Comparison of ENCODE assay signal across 8 cellular contexts in genomic region chr16:85330694-85331188, GRCh38.
DNase-seq lines count a peak whose midpoint lies in the region; ATAC-seq and TF ChIP-seq lines count a peak whose summit lies in the region.

No MANE protein-coding gene starts in this region.

- H3K4me3 Mint-ChIP-seq in T-cell, result no peak overlapping the region

- no peaks in the 10 kb centered on the region for H3K36me3 ChIP-seq in gastroesophageal sphincter
- no peaks in the 10 kb centered on the region for H3K36me3 ChIP-seq in sigmoid colon

- peaks cover 19 to 31% (median 22%) of the 10 kb centered on the region in 3 donors for H3K4me1 Mint-ChIP-seq in T-cell

- peaks cover 3 to 49% of the 10 kb centered on the region in 2 donors for H3K27me3 Mint-ChIP-seq in T-cell

- intact Hi-C loops in Right ventricle myocardium inferior (cut with DNase I), result no loop called here
- intact Hi-C loops in cardiac septum (cut with DNase I), result no loop called here
- intact Hi-C loops in sigmoid colon (cut with DNase I), result no loop called here

- no peaks in the 10 kb centered on the region for H3K36me3 Mint-ChIP-seq in T-cell

- ATAC-seq in Right ventricle myocardium inferior (peak; percentile 64), T-cell (replicated peaks in 1 of 4) (peak in 3 of 4 experiments; percentile 32 to 66 (median 38)), gastroesophageal sphincter (peak; percentile 69), GM18861 (IDR thresholded peaks at IDR 0.05; ENCODE audit: unreplicated experiment) (no peak)

- WGBS in gastroesophageal sphincter (ENCODE audit: low coverage in 1 of 2), 2 donors, result 43 to 53% methylated on average over 5 to 6 of the region's 6 CpGs
- WGBS in sigmoid colon, 2 donors, result 40 to 42% methylated on average over 6 of the region's 6 CpGs

- H3K27ac ChIP-seq in gastroesophageal sphincter (no peak overlapping the region), sigmoid colon (no peak overlapping the region)

- H3K4me3 ChIP-seq in LNCaP clone FGC (ENCODE audit: low read depth, low read length) (no peak overlapping the region), gastroesophageal sphincter (no peak overlapping the region), sigmoid colon (no peak overlapping the region)

- H3K9me3 Mint-ChIP-seq in T-cell, result no peaks in the 10 kb centered on the region

- no peak for TF ChIP-seq EP300 in gastroesophageal sphincter (IDR thresholded peaks at IDR 0.05)
- TF ChIP-seq EP300 in sigmoid colon (IDR thresholded peaks at IDR 0.05), result no peak

- TF ChIP-seq POLR2A in gastroesophageal sphincter (IDR thresholded peaks at IDR 0.05) (no peak), sigmoid colon (IDR thresholded peaks at IDR 0.05) (no peak)

- H3K4me1 ChIP-seq in gastroesophageal sphincter (peaks cover 0 to 39% (median 25%) of the 10 kb centered on the region in 3 donors), sigmoid colon (peaks cover 0 to 26% (median 20%) of the 10 kb centered on the region in 4 donors)

- DNase-seq in Right ventricle myocardium inferior (ENCODE audit: missing footprints), result no peak
- no peak for DNase-seq in cardiac septum (ENCODE audit: low spot score)
- peak; percentile 54 for DNase-seq in LNCaP clone FGC (ENCODE audit: low read depth)
- peak in 5 of 34 experiments; percentile 9 to 35 (median 21) for DNase-seq in T-cell
- DNase-seq in sigmoid colon, result no peak
- DNase-seq in NCI-H774 (lab: John Stamatoyannopoulos, UW), result no peak

- POLR2A ChIA-PET in T-cell (lab: Charles Lee), result no interaction called here

- peak overlapping the region in 1 of 2 donors; percentile 23 for H3K27ac Mint-ChIP-seq in T-cell

- CTCF ChIA-PET in T-cell (lab: Charles Lee), result interaction anchor here in 1 of 2 donors (0.5 kb wide), 1 partner anchor 226 kb away, joined by 4 read pairs; no protein-coding TSS in a partner anchor

- H3K9me3 ChIP-seq in gastroesophageal sphincter, result no peaks in the 10 kb centered on the region
- no peaks in the 10 kb centered on the region for H3K9me3 ChIP-seq in sigmoid colon

- H3K27me3 ChIP-seq in gastroesophageal sphincter (no peaks in the 10 kb centered on the region), sigmoid colon (no peaks in the 10 kb centered on the region)

- TF ChIP-seq CTCF in LNCaP clone FGC (IDR thresholded peaks at IDR 0.05; ENCODE audit: control insufficient read depth, extremely low read depth, insufficient read depth) (peak; percentile 64), gastroesophageal sphincter (IDR thresholded peaks at IDR 0.05) (peak in 3 of 4 experiments; percentile 19 to 60 (median 44)), sigmoid colon (IDR thresholded peaks at IDR 0.05) (peak; percentile 7 to 19 (median 12))

Comparison
In these comparisons a context has a peak if more than half of its experiments do, and no peak if none do; other contexts are left out.
1. CTCF ChIP-seq: peak in every context shown above with its lines; median percentile 64 in LNCaP clone FGC; 44 in gastroesophageal sphincter; 12 in sigmoid colon.